Comparison of ENCODE assay signal across 29 cellular contexts in the genomic region with DNA sequence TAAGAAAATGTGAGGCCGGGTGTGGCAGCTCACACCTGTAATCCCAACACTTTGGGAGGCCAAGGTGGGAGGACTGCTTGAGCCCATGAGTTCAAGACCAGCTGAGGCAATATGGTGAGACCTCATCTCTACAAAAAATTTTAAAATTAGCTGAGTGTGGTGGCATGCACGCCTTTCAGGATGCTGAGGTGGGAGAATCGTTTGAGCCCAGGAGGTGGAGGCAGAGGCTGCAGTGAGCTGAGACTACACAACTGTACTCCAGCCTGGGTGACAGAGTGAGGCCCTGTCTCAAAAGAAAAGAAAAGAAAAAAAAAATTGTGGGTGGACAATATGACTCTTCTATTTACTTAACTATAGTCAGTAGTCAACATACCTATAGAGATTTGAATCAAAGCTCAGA. TPM values are rescaled to one million over a fixed set of nuclear protein-coding genes. Genes with fewer than 3 reads are reported as not detected.
DNase-seq lines count a peak whose midpoint lies in the region; ATAC-seq and TF ChIP-seq lines count a peak whose summit lies in the region.
"Had no signal": no experiment of that assay in that cellular context is flagged by ENCODE, and none has a peak within 500 bp of the region (broad histone marks: within the 10 kb centered on the region; RNA-seq: fewer than 3 reads in every experiment).

No MANE protein-coding gene starts in this region.

- ATAC-seq in activated T-cell treated with anti-CD3 and anti-CD28 coated beads, Interleukin-2, amount 50 U/mL, for 72 hours (replicated peaks in 1 of 2): no peak
- no peak for ATAC-seq in stimulated activated effector memory CD8-positive, alpha-beta T cell treated with anti-CD3 and anti-CD28 coated beads, Interleukin-12 subunit alpha, Interleukin-12 subunit beta, amount 100 ng/mL, for 72 hours
- ATAC-seq in GM18517 (IDR thresholded peaks at IDR 0.05; ENCODE audit: unreplicated experiment): no peak
- ATAC-seq: left ventricle myocardium superior; Panc1; psoas muscle; sciatic nerve; stimulated activated naive CD8-positive, alpha-beta T cell treated with anti-CD3 and anti-CD28 coated beads, Interleukin-15, amount 100 ng/mL, for 72 hours had no signal

- H3K27ac ChIP-seq in KOPT-K1 (ENCODE audit: low read depth, low read length, poor library complexity, severe bottlenecking) (peak overlapping the region; percentile 70), coronary artery (no peak overlapping the region)
- H3K27ac ChIP-seq: adrenal gland, esophagus muscularis mucosa, psoas muscle, thoracic aorta, uterus had no signal

- H3K4me3 Mint-ChIP-seq in activated T-cell treated with anti-CD3 and anti-CD28 coated beads, Interleukin-2, amount 50 U/mL, for 72 hours: peak overlapping the region in 1 of 2 donors; percentile 40
- no peak overlapping the region for H3K4me3 Mint-ChIP-seq in activated naive CD8-positive, alpha-beta T cell treated with anti-CD3 and anti-CD28 coated beads for 36 hours
- no peak overlapping the region for H3K4me3 Mint-ChIP-seq in stimulated activated effector memory CD8-positive, alpha-beta T cell treated with anti-CD3 and anti-CD28 coated beads, Interleukin-12 subunit alpha, Interleukin-12 subunit beta, amount 100 ng/mL, for 72 hours
- H3K4me3 Mint-ChIP-seq: B cell had no signal

- no peaks in the 10 kb centered on the region for H3K27me3 Mint-ChIP-seq in activated T-cell treated with anti-CD3 and anti-CD28 coated beads, Interleukin-2, amount 50 U/mL, for 72 hours (ENCODE audit: low read depth)
- no peaks in the 10 kb centered on the region for H3K27me3 Mint-ChIP-seq in activated naive CD8-positive, alpha-beta T cell treated with anti-CD3 and anti-CD28 coated beads for 36 hours
- H3K27me3 Mint-ChIP-seq: B cell; stimulated activated naive CD8-positive, alpha-beta T cell treated with anti-CD3 and anti-CD28 coated beads, Interleukin-15, amount 100 ng/mL, for 72 hours had no signal

- H3K4me3 ChIP-seq in coronary artery: no peak overlapping the region
- H3K4me3 ChIP-seq: adrenal gland, esophagus muscularis mucosa, psoas muscle, thoracic aorta, uterus had no signal

- TF ChIP-seq CTCF in coronary artery (IDR thresholded peaks at IDR 0.05): no peak

- H3K9me3 ChIP-seq in KOPT-K1 (ENCODE audit: insufficient read depth, low read length, poor library complexity, severe bottlenecking): no peaks in the 10 kb centered on the region
- H3K9me3 ChIP-seq: adrenal gland, esophagus muscularis mucosa, psoas muscle, thoracic aorta, uterus had no signal

- peaks cover 69% of the 10 kb centered on the region for H3K36me3 ChIP-seq in KOPT-K1 (ENCODE audit: insufficient read depth, low read length)
- H3K36me3 ChIP-seq: uterus had no signal

- DNase-seq in activated T-cell treated with anti-CD3 and anti-CD28 coated beads, Interleukin-2, amount 50 U/mL, for 72 hours: no peak
- DNase-seq in activated T-cell treated with anti-CD3 and anti-CD28 coated beads, Interleukin-2, amount 50 U/mL, for 1 hour: no peak
- no peak for DNase-seq in activated naive CD8-positive, alpha-beta T cell treated with anti-CD3 and anti-CD28 coated beads for 36 hours
- DNase-seq in stimulated activated effector memory CD8-positive, alpha-beta T cell treated with anti-CD3 and anti-CD28 coated beads, Interleukin-12 subunit alpha, Interleukin-12 subunit beta, amount 100 ng/mL, for 72 hours (ENCODE audit: low spot score in 2 of 2): no peak
- DNase-seq in NCI-H187 (lab: John Stamatoyannopoulos, UW) (no peak), coronary artery (ENCODE audit: low spot score) (no peak)
- DNase-seq: activated CD4-positive, CD25-positive, alpha-beta regulatory T cell treated with anti-CD3 and anti-CD28 coated beads, Interleukin-2, amount 50 U/mL, for 72 hours; adrenal gland; COR-L47; foreskin fibroblast; HCEC 1CT; head of caudate nucleus; islet precursor cell; Karpas-422; left ventricle myocardium superior; NCI-H146; NCI-H748 treated with DMSO at 0.1 percent for 48 hours; psoas muscle; Right ventricle myocardium superior; stimulated activated CD8-positive, alpha-beta memory T cell treated with anti-CD3 and anti-CD28 coated beads, Interleukin-4, amount 100 ng/mL, for 48 hours; stimulated activated naive CD8-positive, alpha-beta T cell treated with anti-CD3 and anti-CD28 coated beads, Interleukin-15, amount 100 ng/mL, for 72 hours; uterus had no signal

- H3K36me3 Mint-ChIP-seq in activated T-cell treated with anti-CD3 and anti-CD28 coated beads, Interleukin-2, amount 50 U/mL, for 72 hours (ENCODE audit: insufficient read depth in 2 of 2): peaks cover 13 to 50% of the 10 kb centered on the region in 2 donors
- peaks cover 37% of the 10 kb centered on the region for H3K36me3 Mint-ChIP-seq in activated naive CD8-positive, alpha-beta T cell treated with anti-CD3 and anti-CD28 coated beads for 36 hours
- peaks cover 93% of the 10 kb centered on the region for H3K36me3 Mint-ChIP-seq in stimulated activated effector memory CD8-positive, alpha-beta T cell treated with anti-CD3 and anti-CD28 coated beads, Interleukin-12 subunit alpha, Interleukin-12 subunit beta, amount 100 ng/mL, for 72 hours

- H3K27ac Mint-ChIP-seq in activated T-cell treated with anti-CD3 and anti-CD28 coated beads, Interleukin-2, amount 50 U/mL, for 72 hours: peak overlapping the region; percentile 60
- peak overlapping the region; percentile 63 for H3K27ac Mint-ChIP-seq in activated naive CD8-positive, alpha-beta T cell treated with anti-CD3 and anti-CD28 coated beads for 36 hours
- H3K27ac Mint-ChIP-seq in stimulated activated effector memory CD8-positive, alpha-beta T cell treated with anti-CD3 and anti-CD28 coated beads, Interleukin-12 subunit alpha, Interleukin-12 subunit beta, amount 100 ng/mL, for 72 hours: peak overlapping the region; percentile 14
- H3K27ac Mint-ChIP-seq: B cell had no signal

- no peaks in the 10 kb centered on the region for H3K9me3 Mint-ChIP-seq in activated T-cell treated with anti-CD3 and anti-CD28 coated beads, Interleukin-2, amount 50 U/mL, for 72 hours
- H3K9me3 Mint-ChIP-seq in activated naive CD8-positive, alpha-beta T cell treated with anti-CD3 and anti-CD28 coated beads for 36 hours: no peaks in the 10 kb centered on the region
- no peaks in the 10 kb centered on the region for H3K9me3 Mint-ChIP-seq in stimulated activated effector memory CD8-positive, alpha-beta T cell treated with anti-CD3 and anti-CD28 coated beads, Interleukin-12 subunit alpha, Interleukin-12 subunit beta, amount 100 ng/mL, for 72 hours
- H3K9me3 Mint-ChIP-seq: stimulated activated naive CD8-positive, alpha-beta T cell treated with anti-CD3 and anti-CD28 coated beads, Interleukin-15, amount 100 ng/mL, for 72 hours had no signal

- peaks cover 71% of the 10 kb centered on the region for H3K4me1 Mint-ChIP-seq in activated T-cell treated with anti-CD3 and anti-CD28 coated beads, Interleukin-2, amount 50 U/mL, for 72 hours (ENCODE audit: low read depth)
- H3K4me1 Mint-ChIP-seq in activated naive CD8-positive, alpha-beta T cell treated with anti-CD3 and anti-CD28 coated beads for 36 hours: peaks cover 50% of the 10 kb centered on the region
- H3K4me1 Mint-ChIP-seq in stimulated activated effector memory CD8-positive, alpha-beta T cell treated with anti-CD3 and anti-CD28 coated beads, Interleukin-12 subunit alpha, Interleukin-12 subunit beta, amount 100 ng/mL, for 72 hours: peaks cover 30% of the 10 kb centered on the region

RNA-seq across cellular contexts. Expression of gene CHD1, which starts 4.8 kb away (rescaled TPM):
- 10 to 100 TPM; 66.4 to 67.4 TPM for total RNA-seq in activated T-cell treated with anti-CD3 and anti-CD28 coated beads, Interleukin-2, amount 50 U/mL, for 72 hours
- 10 to 100 TPM; 58.0 to 58.5 TPM for total RNA-seq in activated naive CD8-positive, alpha-beta T cell treated with anti-CD3 and anti-CD28 coated beads for 36 hours
